In the genomic region with DNA sequence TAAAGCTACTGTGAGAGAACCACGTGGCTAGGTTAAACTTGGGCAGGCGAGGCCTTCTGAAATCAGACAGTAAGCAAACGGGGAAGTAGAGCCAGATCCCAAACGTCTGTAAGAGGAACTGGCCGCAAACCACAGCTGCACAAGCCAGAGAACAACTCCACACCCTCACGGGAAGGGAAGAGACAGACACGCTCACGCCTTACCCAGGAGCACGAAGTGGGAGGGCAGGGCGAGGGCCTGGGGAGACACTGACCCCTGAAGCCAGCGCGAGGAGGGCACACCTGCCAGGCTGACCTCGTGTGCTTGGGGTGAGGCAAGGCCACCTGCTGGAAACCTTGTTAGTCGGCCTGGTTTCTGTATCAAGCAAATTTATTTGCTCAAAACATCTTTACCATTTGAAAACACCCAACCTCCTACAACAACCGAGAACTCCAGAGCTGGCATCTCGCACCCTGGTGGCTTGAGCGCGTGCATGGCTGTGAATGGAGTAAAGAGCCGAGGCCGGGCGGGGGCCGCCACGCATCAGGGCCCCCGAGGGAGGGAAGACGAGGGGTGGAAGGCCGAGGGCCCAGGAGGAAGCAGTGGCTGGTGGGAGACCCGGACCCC, we compare ENCODE assay signal across 8 cellular contexts. TPM values are rescaled to one million over a fixed set of nuclear protein-coding genes. Genes with fewer than 3 reads are reported as not detected.
DNase-seq lines count a peak whose midpoint lies in the region; ATAC-seq and TF ChIP-seq lines count a peak whose summit lies in the region.

No MANE protein-coding gene starts in this region.

- no peak overlapping the region for H4K5ac ChIP-seq in mesendoderm (ENCODE audit: low read length)

- H3K27me3 ChIP-seq in aorta (ENCODE audit: control insufficient read depth in 1 of 2, insufficient read depth in 2 of 2, low read length in 1 of 2) (no peaks in the 10 kb centered on the region), mesendoderm (ENCODE audit: insufficient read depth, low read length, poor library complexity) (no peaks in the 10 kb centered on the region), vagina (no peaks in the 10 kb centered on the region)

- no peak overlapping the region for H4K8ac ChIP-seq in mesendoderm (ENCODE audit: low read depth, low read length)

- H3K9me3 ChIP-seq in aorta (ENCODE audit: control insufficient read depth, low read length) (no peaks in the 10 kb centered on the region), vagina (no peaks in the 10 kb centered on the region)

- no peaks in the 10 kb centered on the region for H3K79me2 ChIP-seq in mesendoderm (ENCODE audit: control insufficient read depth, insufficient read depth, low read length)

- no peak overlapping the region for H3K4me3 ChIP-seq in aorta (ENCODE audit: low read length in 2 of 2)
- H3K4me3 ChIP-seq in mesendoderm (ENCODE audit: low read length), result no peak overlapping the region
- no peak overlapping the region for H3K4me3 ChIP-seq in vagina

- H3K27ac ChIP-seq in aorta (ENCODE audit: low read depth in 1 of 2, low read length in 2 of 2), result no peak overlapping the region
- H3K27ac ChIP-seq in mesendoderm (ENCODE audit: low read depth, low read length), result no peak overlapping the region
- H3K27ac ChIP-seq in vagina, result no peak overlapping the region

- no peak for TF ChIP-seq CTCF in vagina (IDR thresholded peaks at IDR 0.05)

- H3K4me1 ChIP-seq in aorta (ENCODE audit: control insufficient read depth in 1 of 2, insufficient read depth in 2 of 2, low read length in 2 of 2) (no peaks in the 10 kb centered on the region), mesendoderm (ENCODE audit: control insufficient read depth, low read depth, low read length) (no peaks in the 10 kb centered on the region), vagina (peaks cover 9% of the 10 kb centered on the region)

- H3K79me1 ChIP-seq in mesendoderm (ENCODE audit: low read length), result no peaks in the 10 kb centered on the region

- TF ChIP-seq POLR2A in vagina (IDR thresholded peaks at IDR 0.05), result no peak

- peaks cover 42% of the 10 kb centered on the region for H3K4me1 Mint-ChIP-seq in activated T-cell treated with anti-CD3 and anti-CD28 coated beads, Interleukin-2, amount 50 U/mL, for 72 hours (ENCODE audit: low read depth)

- peak; percentile 28 for DNase-seq in activated naive CD4-positive, alpha-beta T cell treated with Interleukin-2 at 50 U/mL for 16 hours
- DNase-seq in activated naive CD4-positive, alpha-beta T cell treated with anti-CD3 and anti-CD28 coated beads, Interleukin-2, amount 50 U/mL, for 16 hours, result no peak
- DNase-seq in activated T-cell treated with anti-CD3 and anti-CD28 coated beads, Interleukin-2, amount 50 U/mL, for 72 hours, result no peak
- no peak for DNase-seq in left colon
- peak in 1 of 2 donors; percentile 87 for DNase-seq in aorta
- no peak for DNase-seq in mesendoderm
- no peak for DNase-seq in HCEC 1CT
- no peak for DNase-seq in vagina (ENCODE audit: extremely low spot score in 2 of 2)

- intact Hi-C loops in left colon (cut with DNase I, micrococcal nuclease), result no loop called here
- intact Hi-C loops in aorta (cut with DNase I), result no loop called here
- intact Hi-C loops in vagina (cut with DNase I), result no loop called here

- H2BK5ac ChIP-seq in mesendoderm (ENCODE audit: low read length), result no peak overlapping the region

- H3K4me2 ChIP-seq in mesendoderm (ENCODE audit: low read length), result no peak overlapping the region

- H3K36me3 Mint-ChIP-seq in activated T-cell treated with anti-CD3 and anti-CD28 coated beads, Interleukin-2, amount 50 U/mL, for 72 hours (ENCODE audit: insufficient read depth in 2 of 2), result peaks cover 10 to 17% of the 10 kb centered on the region in 2 donors

- peak; percentile 18 to 21 for ATAC-seq in activated T-cell treated with anti-CD3 and anti-CD28 coated beads, Interleukin-2, amount 50 U/mL, for 72 hours (replicated peaks in 1 of 2)
- ATAC-seq in left colon (peak; percentile 20), aorta (ENCODE audit: low FRiP score) (peak; percentile 69)

- no peak overlapping the region for H2BK15ac ChIP-seq in mesendoderm (replicated peaks; ENCODE audit: low read depth)

- H3K9me3 Mint-ChIP-seq in activated T-cell treated with anti-CD3 and anti-CD28 coated beads, Interleukin-2, amount 50 U/mL, for 72 hours, result no peaks in the 10 kb centered on the region

- no peak overlapping the region for H2BK120ac ChIP-seq in mesendoderm (ENCODE audit: low read depth, low read length)

- H3K36me3 ChIP-seq in aorta (ENCODE audit: control insufficient read depth in 1 of 2, insufficient read depth in 2 of 2, low read length in 1 of 2) (peaks cover 2 to 4% of the 10 kb centered on the region in 2 donors), mesendoderm (ENCODE audit: control insufficient read depth, insufficient read depth, low read length) (peaks cover 3% of the 10 kb centered on the region), vagina (peaks cover 0 to 31% of the 10 kb centered on the region in 2 donors)

- H3K4ac ChIP-seq in mesendoderm (ENCODE audit: low read depth, low read length), result no peak overlapping the region

- no peak overlapping the region for H3K18ac ChIP-seq in mesendoderm (ENCODE audit: low read length)

- H3K4me3 Mint-ChIP-seq in activated T-cell treated with anti-CD3 and anti-CD28 coated beads, Interleukin-2, amount 50 U/mL, for 72 hours, result peak overlapping the region; percentile 36 to 55

- no peak overlapping the region for H3K9ac ChIP-seq in mesendoderm (ENCODE audit: low read length)

- H3K27ac Mint-ChIP-seq in activated T-cell treated with anti-CD3 and anti-CD28 coated beads, Interleukin-2, amount 50 U/mL, for 72 hours, result peak overlapping the region; percentile 88

- WGBS in aorta, 2 donors, result 77 to 78% methylated on average over 27 of the region's 27 CpGs
- no CpG with 5 or more reads among the region's 27 CpGs for WGBS in mesendoderm (ENCODE audit: extremely low coverage, insufficient coverage, low lambda C conversion rate)

- no peak overlapping the region for H2AK5ac ChIP-seq in mesendoderm (ENCODE audit: low read length)

- no peaks in the 10 kb centered on the region for H3K27me3 Mint-ChIP-seq in activated T-cell treated with anti-CD3 and anti-CD28 coated beads, Interleukin-2, amount 50 U/mL, for 72 hours (ENCODE audit: low read depth)

- H3K56ac ChIP-seq in mesendoderm (ENCODE audit: low read length), result no peak overlapping the region

- no peak overlapping the region for H3K23ac ChIP-seq in mesendoderm (ENCODE audit: low read length)

RNA-seq across cellular contexts. Expression of gene POLR2E, which starts 7.3 kb away (rescaled TPM):
- total RNA-seq in activated T-cell treated with anti-CD3 and anti-CD28 coated beads, Interleukin-2, amount 50 U/mL, for 72 hours, result 100 to 1,000 TPM; 176 to 179 TPM
- total RNA-seq in left colon (100 to 1,000 TPM; 116 to 141 TPM), aorta (10 to 100 TPM; 83.5 to 95.6 TPM), vagina (83.7 TPM)
- polyA plus RNA-seq in aorta, result 100 to 1,000 TPM in 1 of 2 donors, 10 to 100 TPM in 1; 91.5 to 116 TPM
- polyA plus RNA-seq in mesendoderm (2013, experiment 1 of 2), result 206 TPM
- 211 TPM for polyA plus RNA-seq in mesendoderm (2013, experiment 2 of 2)

RNA-seq across cellular contexts. Expression of gene GPX4, which starts 15.9 kb away (rescaled TPM):
- total RNA-seq in activated T-cell treated with anti-CD3 and anti-CD28 coated beads, Interleukin-2, amount 50 U/mL, for 72 hours, result 100 to 1,000 TPM; 251 to 308 TPM
- total RNA-seq in left colon, result 100 to 1,000 TPM; 162 to 176 TPM
- total RNA-seq in aorta, result 100 to 1,000 TPM; 165 to 236 TPM
- 100 to 1,000 TPM; 696 to 786 TPM for polyA plus RNA-seq in aorta
- 395 TPM for polyA plus RNA-seq in mesendoderm (2013, experiment 1 of 2)
- 398 TPM for polyA plus RNA-seq in mesendoderm (2013, experiment 2 of 2)
- total RNA-seq in vagina, result 524 TPM

RNA-seq across cellular contexts. Expression of gene ARHGAP45, which starts 20.9 kb away (rescaled TPM):
- 100 to 1,000 TPM; 235 to 236 TPM for total RNA-seq in activated T-cell treated with anti-CD3 and anti-CD28 coated beads, Interleukin-2, amount 50 U/mL, for 72 hours
- 10 to 100 TPM; 37.9 to 47.2 TPM for total RNA-seq in left colon
- 10 to 100 TPM; 15.3 to 38.6 TPM for total RNA-seq in aorta
- 10 to 100 TPM in 1 of 2 donors, 1 to 10 TPM in 1; 7.4 to 21.8 TPM for polyA plus RNA-seq in aorta
- 7.9 TPM for polyA plus RNA-seq in mesendoderm (2013, experiment 1 of 2)
- 8.0 TPM for polyA plus RNA-seq in mesendoderm (2013, experiment 2 of 2)
- total RNA-seq in vagina, result 36.8 TPM

RNA-seq across cellular contexts. Expression of gene ABCA7, which starts 48.0 kb away (rescaled TPM):
- 10 to 100 TPM; 34.3 to 37.1 TPM for total RNA-seq in activated T-cell treated with anti-CD3 and anti-CD28 coated beads, Interleukin-2, amount 50 U/mL, for 72 hours
- total RNA-seq in left colon (10 to 100 TPM; 23.3 to 35.1 TPM), aorta (10 to 100 TPM in 1 of 2 donors, 1 to 10 TPM in 1; 9.5 to 20.6 TPM), vagina (29.5 TPM)
- polyA plus RNA-seq in aorta, result 1 to 10 TPM; 1.9 to 7.6 TPM
- polyA plus RNA-seq in mesendoderm (2013, experiment 1 of 2), result 3.9 TPM
- polyA plus RNA-seq in mesendoderm (2013, experiment 2 of 2), result 4.4 TPM
